8 cellular contexts compared by ENCODE assay signal in genomic region chr6:108847738-108848115, GRCh38. TPM values are rescaled to one million over a fixed set of nuclear protein-coding genes. Genes with fewer than 3 reads are reported as not detected.
A peak's percentile ranks its signal among the peaks of the same experiment; 100 is the strongest.
DNase-seq lines count a peak whose midpoint lies in the region; ATAC-seq and TF ChIP-seq lines count a peak whose summit lies in the region.

No MANE protein-coding gene starts in this region.

- H3F3A ChIP-seq in GM23338 (replicated peaks; ENCODE audit: low read depth): 0 out of 2 replicates have a peak, but pooled peaks cover 6% of the 10 kb centered on the region

- H2AFZ ChIP-seq in GM23338: peak overlapping the region; percentile 99

- H3K27me3 Mint-ChIP-seq in GM23338 (ENCODE audit: insufficient read depth, low read depth, poor library complexity): no peaks in the 10 kb centered on the region

- H4K20me1 ChIP-seq in GM23338 (replicated peaks; ENCODE audit: insufficient read depth): peaks cover 11% of the 10 kb centered on the region; the same call in 1 of the 2 replicates

- H3K27me3 ChIP-seq in GM23338 (ENCODE audit: insufficient read depth) (no peaks in the 10 kb centered on the region), SJSA1 (replicated peaks) (no peaks in the 10 kb centered on the region), sigmoid colon (no peaks in the 10 kb centered on the region)

- no peaks in the 10 kb centered on the region for H3K9me2 ChIP-seq in GM23338 (ENCODE audit: insufficient read depth)

- H3K9me3 ChIP-seq in SJSA1 (replicated peaks) (no peaks in the 10 kb centered on the region), sigmoid colon (no peaks in the 10 kb centered on the region), mucosa of descending colon (no peaks in the 10 kb centered on the region)

- 44 to 60% methylated on average over 12 of the region's 12 CpGs for WGBS in sigmoid colon, 2 donors

- H3K36me3 ChIP-seq in GM23338 (ENCODE audit: insufficient read depth) (no peaks in the 10 kb centered on the region), SJSA1 (no peaks in the 10 kb centered on the region), sigmoid colon (no peaks in the 10 kb centered on the region), mucosa of descending colon (ENCODE audit: low read depth) (no peaks in the 10 kb centered on the region)

- TF ChIP-seq CTCF in GM23338 (conservative IDR thresholded peaks at IDR 0.05; ENCODE audit: low read depth in 2 of 2) (no peak), fibroblast of pulmonary artery (IDR thresholded peaks at IDR 0.05; ENCODE audit: low read length, missing control alignments) (no peak), sigmoid colon (IDR thresholded peaks at IDR 0.05) (no peak), mucosa of descending colon (IDR thresholded peaks at IDR 0.05) (no peak), omental fat pad (IDR thresholded peaks at IDR 0.05) (no peak)

- H3K27ac ChIP-seq in GM23338 (ENCODE audit: low read depth) (peak overlapping the region; percentile 42; the same call in 1 of the 2 replicates), SJSA1 (peak overlapping the region; percentile 61; the same call in 1 of the 2 replicates), sigmoid colon (peak overlapping the region; percentile 77 to 86 (median 82))

- no peaks in the 10 kb centered on the region for H3K9me3 Mint-ChIP-seq in GM23338

- H3K79me2 ChIP-seq in GM23338 (replicated peaks; ENCODE audit: insufficient read depth): no peaks in the 10 kb centered on the region

- H3K36me3 Mint-ChIP-seq in GM23338 (ENCODE audit: low read depth): no peaks in the 10 kb centered on the region

- DNase-seq in GM23338 (ENCODE audit: low spot score) (no peak), SJSA1 (ENCODE audit: low read depth in 1 of 2, low spot score in 2 of 2) (no peak), fibroblast of pulmonary artery (ENCODE audit: low read depth) (no peak), sigmoid colon (no peak), NCI-H524 (lab: John Stamatoyannopoulos, UW) (no peak), mucosa of descending colon (no peak), putamen (ENCODE audit: low spot score) (no peak), omental fat pad (ENCODE audit: low spot score) (no peak)

- peak; percentile 21 for ATAC-seq in GM23338
- no peak for ATAC-seq in mucosa of descending colon
- ATAC-seq in omental fat pad (ENCODE audit: low FRiP score): no peak

- peak overlapping the region; percentile 53 for H3K27ac Mint-ChIP-seq in GM23338

- peaks cover 13% of the 10 kb centered on the region for H3K4me1 Mint-ChIP-seq in GM23338

- no peak for TF ChIP-seq POLR2A in sigmoid colon (IDR thresholded peaks at IDR 0.05)

- H3K4me1 ChIP-seq in GM23338 (ENCODE audit: insufficient read depth) (peaks cover 6% of the 10 kb centered on the region; the same call in 1 of the 2 replicates), SJSA1 (replicated peaks) (peaks cover 6% of the 10 kb centered on the region), sigmoid colon (peaks cover 0 to 11% (median 8%) of the 10 kb centered on the region in 4 donors), mucosa of descending colon (ENCODE audit: low read depth) (peaks cover 4% of the 10 kb centered on the region)

- H3K4me2 ChIP-seq in GM23338: peak overlapping the region; percentile 97

- intact Hi-C loops in sigmoid colon (cut with DNase I) (loop anchor here (5.0 kb wide), 1 partner anchor 45 kb away; no protein-coding TSS in a partner anchor), mucosa of descending colon (cut with DNase I, micrococcal nuclease) (no loop called here)

- H3K4me3 ChIP-seq in GM23338: peak overlapping the region; percentile 90
- peak overlapping the region; percentile 61 for H3K4me3 ChIP-seq in SJSA1
- H3K4me3 ChIP-seq in fibroblast of pulmonary artery (replicated peaks; ENCODE audit: low read depth, low read length): peak overlapping the region; percentile 79
- peak overlapping the region; percentile 52 to 75 (median 64) for H3K4me3 ChIP-seq in sigmoid colon
- no peak overlapping the region for H3K4me3 ChIP-seq in mucosa of descending colon

- peak overlapping the region; percentile 81 for H3K4me3 Mint-ChIP-seq in GM23338

- no peak for TF ChIP-seq EP300 in sigmoid colon (IDR thresholded peaks at IDR 0.05)

TF ChIP-seq in GM23338, 12 proteins besides CTCF, POLR2A, EP300 and RAD21 (continues in another document):
- TF ChIP-seq ETS1 (IDR thresholded peaks at IDR 0.05): no peak
- TF ChIP-seq, protein P1, sequence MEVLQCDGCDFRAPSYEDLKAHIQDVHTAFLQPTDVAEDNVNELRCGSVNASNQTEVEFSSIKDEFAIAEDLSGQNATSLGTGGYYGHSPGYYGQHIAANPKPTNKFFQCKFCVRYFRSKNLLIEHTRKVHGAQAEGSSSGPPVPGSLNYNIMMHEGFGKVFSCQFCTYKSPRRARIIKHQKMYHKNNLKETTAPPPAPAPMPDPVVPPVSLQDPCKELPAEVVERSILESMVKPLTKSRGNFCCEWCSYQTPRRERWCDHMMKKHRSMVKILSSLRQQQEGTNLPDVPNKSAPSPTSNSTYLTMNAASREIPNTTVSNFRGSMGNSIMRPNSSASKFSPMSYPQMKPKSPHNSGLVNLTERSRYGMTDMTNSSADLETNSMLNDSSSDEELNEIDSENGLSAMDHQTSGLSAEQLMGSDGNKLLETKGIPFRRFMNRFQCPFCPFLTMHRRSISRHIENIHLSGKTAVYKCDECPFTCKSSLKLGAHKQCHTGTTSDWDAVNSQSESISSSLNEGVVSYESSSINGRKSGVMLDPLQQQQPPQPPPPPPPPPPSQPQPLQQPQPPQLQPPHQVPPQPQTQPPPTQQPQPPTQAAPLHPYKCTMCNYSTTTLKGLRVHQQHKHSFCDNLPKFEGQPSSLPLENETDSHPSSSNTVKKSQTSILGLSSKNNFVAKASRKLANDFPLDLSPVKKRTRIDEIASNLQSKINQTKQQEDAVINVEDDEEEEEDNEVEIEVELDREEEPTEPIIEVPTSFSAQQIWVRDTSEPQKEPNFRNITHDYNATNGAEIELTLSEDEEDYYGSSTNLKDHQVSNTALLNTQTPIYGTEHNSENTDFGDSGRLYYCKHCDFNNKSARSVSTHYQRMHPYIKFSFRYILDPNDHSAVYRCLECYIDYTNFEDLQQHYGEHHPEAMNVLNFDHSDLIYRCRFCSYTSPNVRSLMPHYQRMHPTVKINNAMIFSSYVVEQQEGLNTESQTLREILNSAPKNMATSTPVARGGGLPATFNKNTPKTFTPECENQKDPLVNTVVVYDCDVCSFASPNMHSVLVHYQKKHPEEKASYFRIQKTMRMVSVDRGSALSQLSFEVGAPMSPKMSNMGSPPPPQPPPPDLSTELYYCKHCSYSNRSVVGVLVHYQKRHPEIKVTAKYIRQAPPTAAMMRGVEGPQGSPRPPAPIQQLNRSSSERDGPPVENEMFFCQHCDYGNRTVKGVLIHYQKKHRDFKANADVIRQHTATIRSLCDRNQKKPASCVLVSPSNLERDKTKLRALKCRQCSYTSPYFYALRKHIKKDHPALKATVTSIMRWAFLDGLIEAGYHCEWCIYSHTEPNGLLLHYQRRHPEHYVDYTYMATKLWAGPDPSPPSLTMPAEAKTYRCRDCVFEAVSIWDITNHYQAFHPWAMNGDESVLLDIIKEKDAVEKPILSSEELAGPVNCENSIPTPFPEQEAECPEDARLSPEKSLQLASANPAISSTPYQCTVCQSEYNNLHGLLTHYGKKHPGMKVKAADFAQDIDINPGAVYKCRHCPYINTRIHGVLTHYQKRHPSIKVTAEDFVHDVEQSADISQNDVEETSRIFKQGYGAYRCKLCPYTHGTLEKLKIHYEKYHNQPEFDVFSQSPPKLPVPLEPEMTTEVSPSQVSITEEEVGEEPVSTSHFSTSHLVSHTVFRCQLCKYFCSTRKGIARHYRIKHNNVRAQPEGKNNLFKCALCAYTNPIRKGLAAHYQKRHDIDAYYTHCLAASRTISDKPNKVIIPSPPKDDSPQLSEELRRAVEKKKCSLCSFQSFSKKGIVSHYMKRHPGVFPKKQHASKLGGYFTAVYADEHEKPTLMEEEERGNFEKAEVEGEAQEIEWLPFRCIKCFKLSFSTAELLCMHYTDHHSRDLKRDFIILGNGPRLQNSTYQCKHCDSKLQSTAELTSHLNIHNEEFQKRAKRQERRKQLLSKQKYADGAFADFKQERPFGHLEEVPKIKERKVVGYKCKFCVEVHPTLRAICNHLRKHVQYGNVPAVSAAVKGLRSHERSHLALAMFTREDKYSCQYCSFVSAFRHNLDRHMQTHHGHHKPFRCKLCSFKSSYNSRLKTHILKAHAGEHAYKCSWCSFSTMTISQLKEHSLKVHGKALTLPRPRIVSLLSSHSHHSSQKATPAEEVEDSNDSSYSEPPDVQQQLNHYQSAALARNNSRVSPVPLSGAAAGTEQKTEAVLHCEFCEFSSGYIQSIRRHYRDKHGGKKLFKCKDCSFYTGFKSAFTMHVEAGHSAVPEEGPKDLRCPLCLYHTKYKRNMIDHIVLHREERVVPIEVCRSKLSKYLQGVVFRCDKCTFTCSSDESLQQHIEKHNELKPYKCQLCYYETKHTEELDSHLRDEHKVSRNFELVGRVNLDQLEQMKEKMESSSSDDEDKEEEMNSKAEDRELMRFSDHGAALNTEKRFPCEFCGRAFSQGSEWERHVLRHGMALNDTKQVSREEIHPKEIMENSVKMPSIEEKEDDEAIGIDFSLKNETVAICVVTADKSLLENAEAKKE (CRISPR knock-in tag; IDR thresholded peaks at IDR 0.05): no peak
- no peak for TF ChIP-seq EZH2phosphoT487 (IDR thresholded peaks at IDR 0.05; ENCODE audit: unreplicated experiment)
- TF ChIP-seq JUNB (IDR thresholded peaks at IDR 0.05; ENCODE audit: unreplicated experiment): no peak
- TF ChIP-seq ZNF114 (CRISPR knock-in tag; IDR thresholded peaks at IDR 0.05): no peak

RNA-seq across cellular contexts. Expression of gene ARMC2, which starts 0.5 kb away (rescaled TPM):
- 2.7 and 4.0 TPM in 2 replicates for total RNA-seq in GM23338 (2014; rRNA removed; shearing (Covaris generic))
- polyA plus RNA-seq in GM23338 (2016; fragmentation: Nextera tagmentation; extraction: Ambion mirVana): 3.0 and 4.4 TPM in 2 replicates
- 0.71 and 1.9 TPM in 2 replicates for total RNA-seq in SJSA1 (2014; rRNA removed; shearing (Covaris generic))
- 1 to 10 TPM; 2.5 to 8.6 (median 3.4) TPM for total RNA-seq in sigmoid colon
- 1 to 10 TPM in 2 of 3 donors, under 1 TPM in 1; under 0.01 to 2.5 (median 1.4) TPM for polyA plus RNA-seq in sigmoid colon
- 1 to 10 TPM; 3.5 to 5.5 (median 4.8) TPM for total RNA-seq in mucosa of descending colon
- 10 to 100 TPM in 1 of 4 donors, 1 to 10 TPM in 3; 2.2 to 15.3 (median 7.8) TPM for total RNA-seq in omental fat pad
